Comparison of ENCODE assay signal across 8 cellular contexts in the genomic region with DNA sequence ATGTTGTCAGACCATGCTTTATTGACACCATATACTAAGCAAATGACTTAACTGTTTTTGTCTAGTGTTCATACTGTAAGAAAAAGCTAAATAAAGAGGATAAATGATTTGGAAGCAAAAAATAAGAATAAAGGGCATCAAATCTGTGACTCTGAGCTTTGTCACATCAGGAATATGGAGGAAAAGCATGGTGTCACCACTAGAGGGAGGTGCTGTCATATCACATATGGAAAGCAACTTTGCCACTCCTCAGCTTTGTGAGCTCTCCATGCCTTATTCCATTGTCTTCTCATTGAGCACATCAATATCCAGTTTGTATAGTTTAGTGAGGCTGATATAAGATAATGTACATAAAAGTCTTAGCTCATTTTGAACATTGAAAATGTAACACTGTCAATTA. TPM values are rescaled to one million over a fixed set of nuclear protein-coding genes. Genes with fewer than 3 reads are reported as not detected.
DNase-seq lines count a peak whose midpoint lies in the region; ATAC-seq, FAIRE-seq and TF ChIP-seq lines count a peak whose summit lies in the region.

No MANE protein-coding gene starts in this region.

- POLR2A ChIA-PET in SK-N-SH (lab: Yijun Ruan, JAX): no interaction called here
- POLR2A ChIA-PET in H1 (lab: Charles Lee; ENCODE audit: partially characterized antibody): no interaction called here

- H3K27me3 ChIP-seq in SK-N-SH (ENCODE audit: insufficient read depth) (no peaks in the 10 kb centered on the region), H1 (replicated peaks in 1 of 4; ENCODE audit: control insufficient read depth in 3 of 4, extremely low read depth in 1 of 4, insufficient read depth in 3 of 4, low read length in 3 of 4) (no peaks in the 10 kb centered on the region)

- no peaks in the 10 kb centered on the region for H3K36me3 Mint-ChIP-seq in mesothelial cell of epicardium

- no peaks in the 10 kb centered on the region for H3K27me3 Mint-ChIP-seq in mesothelial cell of epicardium (ENCODE audit: low read depth)

- H3K9ac ChIP-seq in SK-N-SH (no peak overlapping the region), H1 (replicated peaks in 1 of 4; ENCODE audit: extremely low read depth in 1 of 4, low read depth in 3 of 4, low read length in 3 of 4) (no peak overlapping the region)

- peaks cover 19% of the 10 kb centered on the region for H3K4me1 Mint-ChIP-seq in mesothelial cell of epicardium

- peak; percentile 92 for TF ChIP-seq RAD21 in SK-N-SH (IDR thresholded peaks at IDR 0.05; ENCODE audit: low read length)
- peak; percentile 84 to 85 for TF ChIP-seq RAD21 in H1 (IDR thresholded peaks at IDR 0.05 in 1 of 2, conservative IDR thresholded peaks at IDR 0.05 in 1 of 2; ENCODE audit: low read depth in 2 of 2, low read length in 2 of 2)

- FAIRE-seq in H1 (lab: Jason Lieb, UNC): peak; percentile 72

- ATAC-seq in HG03354 (IDR thresholded peaks at IDR 0.05; ENCODE audit: poor library complexity, severe bottlenecking, unreplicated experiment) (peak; percentile 62), HG02571 (IDR thresholded peaks at IDR 0.05; ENCODE audit: unreplicated experiment) (no peak), HG03439 (IDR thresholded peaks at IDR 0.05; ENCODE audit: unreplicated experiment) (no peak)

- H3K9me3 Mint-ChIP-seq in mesothelial cell of epicardium: peaks cover 14% of the 10 kb centered on the region

- H3K79me1 ChIP-seq in H1 (ENCODE audit: low read depth, low read length): no peaks in the 10 kb centered on the region

- no peak overlapping the region for H3K4me3 Mint-ChIP-seq in mesothelial cell of epicardium

- no peaks in the 10 kb centered on the region for H4K20me1 ChIP-seq in SK-N-SH (ENCODE audit: insufficient read depth)
- H4K20me1 ChIP-seq in H1 (replicated peaks in 1 of 2; ENCODE audit: control insufficient read depth in 1 of 2, insufficient read depth in 2 of 2, low read length in 2 of 2): no peaks in the 10 kb centered on the region

- H3K27ac ChIP-seq in SK-N-SH (ENCODE audit: low read depth in 2 of 2, low read length in 1 of 2) (no peak overlapping the region), H1 (ENCODE audit: low read depth, low read length) (no peak overlapping the region)

- no peak overlapping the region for H3K27ac Mint-ChIP-seq in mesothelial cell of epicardium

- peak; percentile 83 for TF ChIP-seq CTCF in SK-N-SH (IDR thresholded peaks at IDR 0.05)
- peak in 2 of 3 experiments; percentile 60 to 65; a peak in 3 of 4 replicates for TF ChIP-seq CTCF in H1 (IDR thresholded peaks at IDR 0.05; ENCODE audit: control extremely low read depth in 1 of 3, insufficient read depth in 1 of 3, low read depth in 1 of 3, low read length in 3 of 3)
- peak; percentile 47 for TF ChIP-seq CTCF in retinal pigment epithelial cell (conservative IDR thresholded peaks at IDR 0.05; ENCODE audit: low read depth, low read length)
- no peak for TF ChIP-seq CTCF in mesothelial cell of epicardium (IDR thresholded peaks at IDR 0.05; ENCODE audit: unreplicated experiment)

- H3K79me2 ChIP-seq in SK-N-SH (ENCODE audit: insufficient read depth) (no peaks in the 10 kb centered on the region), H1 (ENCODE audit: control insufficient read depth in 1 of 2, insufficient read depth in 2 of 2, low read length in 2 of 2) (no peaks in the 10 kb centered on the region)

- H3K36me3 ChIP-seq in SK-N-SH (replicated peaks in 1 of 2; ENCODE audit: control insufficient read depth in 1 of 2, insufficient read depth in 2 of 2, low read length in 1 of 2) (no peaks in the 10 kb centered on the region), H1 (ENCODE audit: control insufficient read depth in 2 of 4, insufficient read depth in 4 of 4, low read length in 3 of 4) (no peaks in the 10 kb centered on the region)

- no peaks in the 10 kb centered on the region for H3K9me2 ChIP-seq in SK-N-SH

- H2BK12ac ChIP-seq in H1 (ENCODE audit: low read depth, low read length): no peak overlapping the region

- no peak for TF ChIP-seq POLR2A in H1 (IDR thresholded peaks at IDR 0.05; ENCODE audit: control extremely low read depth in 1 of 2, low read depth in 2 of 2, low read length in 2 of 2)

- CTCF ChIA-PET in SK-N-SH (lab: Yijun Ruan, JAX): interaction anchor here (0.5 to 3.1 kb wide), 47 partner anchors 10 to 516 kb away, joined by 3 to 63 read pairs (median 4); partner anchors contain the start of genes GBP1, GBP3, GBP6 and GBP7
- CTCF ChIA-PET in H1 (lab: Charles Lee; ENCODE audit: partially characterized antibody): interaction anchor here (0.6 to 2.2 kb wide), 22 partner anchors 11 to 835 kb away, joined by 3 to 13 read pairs (median 4); no protein-coding TSS in a partner anchor

- H3K14ac ChIP-seq in H1 (ENCODE audit: insufficient read length): no peak overlapping the region

- DNase-seq in ELR (ENCODE audit: low read depth) (peak; percentile 56), SK-N-SH (peak; percentile 62), H1 (ENCODE audit: low read depth in 1 of 2, low spot score in 2 of 2) (no peak), retinal pigment epithelial cell (ENCODE audit: low read depth) (no peak), mesothelial cell of epicardium (ENCODE audit: low spot score in 2 of 2, unreplicated experiment in 2 of 2) (no peak)

- no peak overlapping the region for H3K18ac ChIP-seq in H1 (ENCODE audit: extremely low read depth, low read length)

- H2BK5ac ChIP-seq in H1 (ENCODE audit: low read depth, low read length): no peak overlapping the region

- no peak overlapping the region for H2AFZ ChIP-seq in SK-N-SH (ENCODE audit: low read depth)
- H2AFZ ChIP-seq in H1 (ENCODE audit: low read length): no peak overlapping the region

- H3K4me2 ChIP-seq in SK-N-SH (no peak overlapping the region), H1 (ENCODE audit: insufficient read depth in 1 of 2, low read depth in 2 of 2, low read length in 2 of 2) (no peak overlapping the region)

- no peak overlapping the region for H3K23ac ChIP-seq in H1 (ENCODE audit: insufficient read length)

- TF ChIP-seq EP300 in SK-N-SH (IDR thresholded peaks at IDR 0.05; ENCODE audit: borderline replicate concordance in 1 of 2, low read depth in 1 of 2, low read length in 1 of 2) (no peak), H1 (IDR thresholded peaks at IDR 0.05; ENCODE audit: borderline replicate concordance in 1 of 2, low read depth in 2 of 2, low read length in 2 of 2) (no peak)

- no peak overlapping the region for H4K5ac ChIP-seq in H1 (ENCODE audit: insufficient read length, low read depth, low read length)

- no peak overlapping the region for H3K56ac ChIP-seq in H1 (replicated peaks; ENCODE audit: insufficient read length, low read depth, low read length)

- no peak overlapping the region for H4K91ac ChIP-seq in H1 (replicated peaks; ENCODE audit: insufficient read length, low read length)

- H3K4me1 ChIP-seq in SK-N-SH (ENCODE audit: control insufficient read depth in 1 of 2, insufficient read depth in 2 of 2, low read depth in 1 of 2, low read length in 1 of 2) (peaks cover 0 to 4% of the 10 kb centered on the region in 2 experiments; a peak in 1 of 4 replicates), H1 (replicated peaks in 1 of 4; ENCODE audit: control insufficient read depth in 3 of 4, insufficient read depth in 4 of 4, low read length in 3 of 4) (0 out of 7 replicates have a peak, but pooled peaks cover 0 to 3% (median 0%) of the 10 kb centered on the region in 4 experiments)

- H3K23me2 ChIP-seq in H1 (ENCODE audit: low read depth, low read length): no peaks in the 10 kb centered on the region

- no peak overlapping the region for H2BK20ac ChIP-seq in H1 (ENCODE audit: low read length)

- H3F3A ChIP-seq in SK-N-SH (replicated peaks; ENCODE audit: insufficient read depth): no peaks in the 10 kb centered on the region

- no peak overlapping the region for H2BK15ac ChIP-seq in H1 (ENCODE audit: low read length)

- no peak overlapping the region for H3K4ac ChIP-seq in H1 (replicated peaks; ENCODE audit: insufficient read length, low read depth, low read length)

- no peak overlapping the region for H2AK5ac ChIP-seq in H1 (ENCODE audit: low read depth, low read length)

- H3K9me3 ChIP-seq in SK-N-SH (no peaks in the 10 kb centered on the region), H1 (ENCODE audit: insufficient read depth in 2 of 2, low read depth in 1 of 2, low read length in 1 of 2) (peaks cover 4 to 6% of the 10 kb centered on the region in 2 experiments; a peak in 2 of 4 replicates)

- no peak overlapping the region for H3K4me3 ChIP-seq in SK-N-SH (ENCODE audit: low read depth in 2 of 2, low read length in 1 of 2)
- H3K4me3 ChIP-seq in H1 (ENCODE audit: extremely low read depth in 1 of 4, insufficient read depth in 2 of 4, low read depth in 3 of 4, low read length in 4 of 4): no peak overlapping the region
- no peak overlapping the region for H3K4me3 ChIP-seq in retinal pigment epithelial cell (ENCODE audit: low read length)

- no peak overlapping the region for H2BK120ac ChIP-seq in H1 (replicated peaks; ENCODE audit: low read depth, low read length)

- H4K8ac ChIP-seq in H1 (ENCODE audit: extremely low read depth, insufficient read depth, low read length): no peak overlapping the region

RNA-seq across cellular contexts. Expression of gene GBP1, which starts 20.8 kb away (rescaled TPM):
- polyA plus RNA-seq in SK-N-SH (2012; rRNA removed) (6.9 and 7.4 TPM in 2 replicates), H1 (2011; rRNA removed) (not detected in 2 replicates)
- polyA plus RNA-seq in SK-N-SH (2012; cell fraction: cytosol; rRNA removed): 5.4 and 5.8 TPM in 2 replicates
- polyA plus RNA-seq in SK-N-SH (2012; cell fraction: nucleus; rRNA removed): 10.0 and 19.7 TPM in 2 replicates
- total RNA-seq in H1 (2021; fragmentation: NEBNext Ultra II Directional; extraction: Animal tissue kit (Norgen Biotek cat#: 25700)): not detected in 2 replicates
- polyA plus RNA-seq in H1 (2011; cell fraction: cytosol; rRNA removed): not detected
- not detected for polyA plus RNA-seq in H1 (2011; cell fraction: nucleus; rRNA removed)
- polyA plus RNA-seq in H1 (2012, experiment 1 of 2): not detected in 4 replicates
- not detected for polyA plus RNA-seq in H1 (2012, experiment 2 of 2)
- not detected for polyA plus RNA-seq in H1 (2013, experiment 1 of 2)
- not detected for polyA plus RNA-seq in H1 (2013, experiment 2 of 2)
- polyA minus RNA-seq in H1 (2011; rRNA and poly(A)+ RNA removed): not detected in 2 replicates
- not detected for polyA minus RNA-seq in H1 (2011; cell fraction: cytosol; rRNA and poly(A)+ RNA removed)
- polyA minus RNA-seq in H1 (2011; cell fraction: nucleus; rRNA and poly(A)+ RNA removed): not detected
- 52.3 to 58.3 TPM (median 55.5 TPM) in 3 replicates for total RNA-seq in mesothelial cell of epicardium

RNA-seq across cellular contexts. Expression of gene GBP2, which starts 40.1 kb away (rescaled TPM):
- polyA plus RNA-seq in SK-N-SH (2012; rRNA removed) (8.7 and 10.2 TPM in 2 replicates), H1 (2011; rRNA removed) (not detected in 2 replicates)
- polyA plus RNA-seq in SK-N-SH (2012; cell fraction: cytosol; rRNA removed): 9.4 and 10.3 TPM in 2 replicates
- 5.8 and 10.3 TPM in 2 replicates for polyA plus RNA-seq in SK-N-SH (2012; cell fraction: nucleus; rRNA removed)
- total RNA-seq in H1 (2021; fragmentation: NEBNext Ultra II Directional; extraction: Animal tissue kit (Norgen Biotek cat#: 25700)): not detected in 2 replicates
- not detected for polyA plus RNA-seq in H1 (2011; cell fraction: cytosol; rRNA removed)
- polyA plus RNA-seq in H1 (2011; cell fraction: nucleus; rRNA removed): not detected
- not detected in 4 replicates for polyA plus RNA-seq in H1 (2012, experiment 1 of 2)
- polyA plus RNA-seq in H1 (2012, experiment 2 of 2): not detected
- polyA plus RNA-seq in H1 (2013, experiment 1 of 2): 0.02 TPM
- polyA plus RNA-seq in H1 (2013, experiment 2 of 2): 0.04 TPM
- polyA minus RNA-seq in H1 (2011; rRNA and poly(A)+ RNA removed): not detected in 2 replicates
- not detected for polyA minus RNA-seq in H1 (2011; cell fraction: cytosol; rRNA and poly(A)+ RNA removed)
- polyA minus RNA-seq in H1 (2011; cell fraction: nucleus; rRNA and poly(A)+ RNA removed): not detected
- 3.8 to 4.4 TPM (median 4.1 TPM) in 3 replicates for total RNA-seq in mesothelial cell of epicardium

Comparison
In these comparisons a context has a peak if more than half of its experiments do, and no peak if none do; other contexts are left out.
1. DNase-seq: peak in ELR (single experiment) and SK-N-SH (single experiment); none in H1 (0 of 2), retinal pigment epithelial cell (single experiment) and mesothelial cell of epicardium (0 of 2).
2. RNA of gene GBP1, which starts 20.8 kb away (total RNA-seq): 52.3 to 58.3 TPM in mesothelial cell of epicardium; not detected in H1; every median in the first group is over 10 times any median in the second.